ENCODE assay signal across 13 cellular contexts in the genomic region with DNA sequence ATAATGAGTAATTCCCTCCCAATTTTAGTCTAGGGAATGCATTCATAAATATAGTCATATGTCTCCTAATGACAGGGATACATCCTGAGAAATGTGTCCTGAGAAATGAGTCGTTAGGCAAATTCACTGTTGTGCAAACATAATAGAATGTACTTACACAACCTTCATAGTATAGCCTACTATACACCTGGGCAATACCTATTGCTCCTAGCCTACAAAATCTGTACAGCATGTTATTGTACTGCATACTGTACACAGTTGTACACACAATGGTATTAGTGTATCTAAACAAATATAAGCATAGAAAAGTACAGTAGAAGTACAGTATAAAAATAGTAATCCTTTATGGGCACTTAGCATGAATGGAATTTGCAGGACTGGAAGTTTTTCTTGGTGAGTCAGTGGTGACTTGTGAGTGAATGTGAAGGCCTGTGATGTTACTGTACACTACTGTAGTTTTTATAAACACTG. TPM values are rescaled to one million over a fixed set of nuclear protein-coding genes. Genes with fewer than 3 reads are reported as not detected.
DNase-seq lines count a peak whose midpoint lies in the region; ATAC-seq and TF ChIP-seq lines count a peak whose summit lies in the region.
"Had no signal": no experiment of that assay in that cellular context is flagged by ENCODE, and none has a peak within 500 bp of the region (broad histone marks: within the 10 kb centered on the region; RNA-seq: fewer than 3 reads in every experiment).

No MANE protein-coding gene starts in this region.

- DNase-seq in AG10803 (ENCODE audit: low read depth) (peak; percentile 93), LoVo (ENCODE audit: low spot score) (peak; percentile 65), astrocyte of the cerebellum (ENCODE audit: low read depth) (peak; percentile 50), kidney epithelial cell (ENCODE audit: low read depth) (peak; percentile 65)
- no peak for DNase-seq in activated naive CD4-positive, alpha-beta T cell treated with anti-CD3 and anti-CD28 coated beads, Interleukin-2, amount 50 U/mL, for 16 hours
- DNase-seq in activated CD4-positive, alpha-beta T cell treated with anti-CD3 and anti-CD28 coated beads for 48 hours: no peak
- DNase-seq: activated T-cell treated with anti-CD3 and anti-CD28 coated beads, Interleukin-2, amount 50 U/mL, for 1 hour; CD4-positive, alpha-beta memory T cell; NCI-H187 treated with DMSO at 0.1 percent for 48 hours; nephron progenitor cell had no signal

- ATAC-seq in GM19455 (IDR thresholded peaks at IDR 0.05; ENCODE audit: unreplicated experiment) (no peak), GM21717 (IDR thresholded peaks at IDR 0.05; ENCODE audit: unreplicated experiment) (no peak)

- no peak overlapping the region for H3K4me3 ChIP-seq in AG10803 (ENCODE audit: low read length)
- H3K4me3 ChIP-seq in astrocyte of the cerebellum (ENCODE audit: low read depth, low read length): no peak overlapping the region
- H3K4me3 ChIP-seq in kidney epithelial cell (ENCODE audit: low read depth, low read length): no peak overlapping the region
- H3K4me3 ChIP-seq: cardiac muscle cell had no signal

- H3K27me3 ChIP-seq in kidney epithelial cell (ENCODE audit: control insufficient read depth, insufficient read depth, low read length): no peaks in the 10 kb centered on the region
- H3K27me3 ChIP-seq: cardiac muscle cell had no signal

- in situ Hi-C loops in astrocyte of the cerebellum (cut with HindIII; ENCODE audit: low sequenced_read_pairs): no loop called here

- TF ChIP-seq CTCF in AG10803 (conservative IDR thresholded peaks at IDR 0.05; ENCODE audit: low read length): no peak
- no peak for TF ChIP-seq CTCF in astrocyte of the cerebellum (IDR thresholded peaks at IDR 0.05; ENCODE audit: low read depth, low read length, missing control alignments)
- TF ChIP-seq CTCF in kidney epithelial cell (IDR thresholded peaks at IDR 0.05; ENCODE audit: insufficient read depth, low read length, poor library complexity, severe bottlenecking): no peak

- H3K36me3 ChIP-seq in kidney epithelial cell (ENCODE audit: control insufficient read depth, insufficient read depth, low read length): peaks cover 1% of the 10 kb centered on the region

RNA-seq across cellular contexts. Expression of a gene that starts 6.6 kb away (rescaled TPM):
- 14.0 and 14.7 TPM in 2 replicates for total RNA-seq in kidney epithelial cell

RNA-seq across cellular contexts. Expression of a gene that starts 6.8 kb away (rescaled TPM):
- 5.3 and 5.8 TPM in 2 replicates for total RNA-seq in kidney epithelial cell

Comparison
In these comparisons a context has a peak if more than half of its experiments do, and no peak if none do; other contexts are left out.
1. DNase-seq: peak in AG10803 (single experiment), LoVo (single experiment), astrocyte of the cerebellum (single experiment) and kidney epithelial cell (single experiment); none in activated naive CD4-positive, alpha-beta T cell treated with anti-CD3 and anti-CD28 coated beads, Interleukin-2, amount 50 U/mL, for 16 hours (single experiment) and activated CD4-positive, alpha-beta T cell treated with anti-CD3 and anti-CD28 coated beads for 48 hours (single experiment).